ENCODE assay signal across 1 cellular context in genomic region chr9:117335797-117336435, GRCh38.
TF ChIP-seq lines count a peak whose summit lies in the region.

No MANE protein-coding gene starts in this region.

TF ChIP-seq in GM23338, 12 proteins besides CTCF, POLR2A, EP300 and RAD21 (continued from another document):
- TF ChIP-seq REST (IDR thresholded peaks at IDR 0.05; ENCODE audit: unreplicated experiment) (no peak), JUNB (IDR thresholded peaks at IDR 0.05; ENCODE audit: unreplicated experiment) (no peak), EZH2 (IDR thresholded peaks at IDR 0.05; ENCODE audit: low read depth, unreplicated experiment) (no peak), EZH2phosphoT487 (IDR thresholded peaks at IDR 0.05; ENCODE audit: unreplicated experiment) (no peak)
